Comparison of ENCODE assay signal across 8 cellular contexts in genomic region chr17:29722411-29723198, GRCh38.
DNase-seq lines count a peak whose midpoint lies in the region; ATAC-seq and TF ChIP-seq lines count a peak whose summit lies in the region.

No MANE protein-coding gene starts in this region.

- peaks cover 91% of the 10 kb centered on the region for H3K4me1 ChIP-seq in OCI-LY1 (ENCODE audit: insufficient read depth, low read length, severe bottlenecking)
- no peaks in the 10 kb centered on the region for H3K4me1 ChIP-seq in testis

- peak overlapping the region; percentile 63 for H3K9ac ChIP-seq in OCI-LY1 (ENCODE audit: low read length)

- intact Hi-C loops in testis (cut with DNase I; ENCODE audit: low total_unique reads), result no loop called here

- no peak overlapping the region for H2AFZ ChIP-seq in OCI-LY1 (ENCODE audit: low read length)

- H3K79me2 ChIP-seq in OCI-LY1 (ENCODE audit: insufficient read depth, low read length), result peaks cover 39% of the 10 kb centered on the region

- no peak for TF ChIP-seq POLR2A in testis (IDR thresholded peaks at IDR 0.05)

- ATAC-seq in HG02852 (IDR thresholded peaks at IDR 0.05; ENCODE audit: unreplicated experiment), result peak; percentile 62

- H3F3A ChIP-seq in OCI-LY1 (ENCODE audit: insufficient read depth, low read length), result peaks cover 17% of the 10 kb centered on the region

- H4K20me1 ChIP-seq in OCI-LY1 (ENCODE audit: insufficient read depth, low read length), result no peaks in the 10 kb centered on the region

- DNase-seq in stimulated activated CD4-positive, alpha-beta T cell treated with anti-CD3 and anti-CD28 coated beads, Interleukin-2, amount 100 ng/mL, for 4 hours (ENCODE audit: low read depth), result peak; percentile 21
- DNase-seq in stimulated activated CD4-positive, alpha-beta T cell treated with anti-CD3 and anti-CD28 coated beads, Interleukin-4, amount 100 ng/mL, for 1 hour, result no peak
- peak; percentile 46 for DNase-seq in astrocyte of the spinal cord (ENCODE audit: low read depth, low spot score)
- DNase-seq in left kidney (ENCODE audit: low read depth, low spot score), result peak; percentile 83
- DNase-seq in testis, result peak; percentile 52
- DNase-seq in NCI-H1048 (lab: John Stamatoyannopoulos, UW), result no peak

- H3K9me3 ChIP-seq in OCI-LY1 (ENCODE audit: low read length), result no peaks in the 10 kb centered on the region
- H3K9me3 ChIP-seq in testis, result no peaks in the 10 kb centered on the region

- H3K9me2 ChIP-seq in OCI-LY1 (ENCODE audit: low read depth, low read length), result no peaks in the 10 kb centered on the region

- H3K27me3 ChIP-seq in OCI-LY1 (ENCODE audit: insufficient read depth, low read length) (no peaks in the 10 kb centered on the region), testis (no peaks in the 10 kb centered on the region)

- H3K4me2 ChIP-seq in OCI-LY1 (ENCODE audit: low read length), result peak overlapping the region; percentile 81

- WGBS in testis, 2 donors, result 40 to 52% methylated on average over 9 of the region's 9 CpGs

- H3K36me3 ChIP-seq in OCI-LY1 (ENCODE audit: insufficient read depth, low read length) (peaks cover 16% of the 10 kb centered on the region), testis (ENCODE audit: low read depth, missing control alignments) (no peaks in the 10 kb centered on the region)

- peak overlapping the region; percentile 52 for H3K4me3 ChIP-seq in OCI-LY1 (ENCODE audit: low read depth, low read length, poor library complexity, severe bottlenecking)
- H3K4me3 ChIP-seq in astrocyte of the spinal cord (ENCODE audit: low read depth, low read length), result no peak overlapping the region
- H3K4me3 ChIP-seq in testis, result no peak overlapping the region

- no peak for TF ChIP-seq CTCF in OCI-LY1 (IDR thresholded peaks at IDR 0.05; ENCODE audit: low read length)
- TF ChIP-seq CTCF in astrocyte of the spinal cord (IDR thresholded peaks at IDR 0.05; ENCODE audit: low read depth, low read length), result no peak
- TF ChIP-seq CTCF in testis (IDR thresholded peaks at IDR 0.05), result no peak

- in situ Hi-C loops in astrocyte of the spinal cord (cut with HindIII; ENCODE audit: low sequenced_read_pairs), result no loop called here

- H3K27ac ChIP-seq in OCI-LY1 (ENCODE audit: low read depth, low read length, poor library complexity, severe bottlenecking) (peak overlapping the region; percentile 99), testis (peak overlapping the region; percentile 43 to 73)

Comparison
In these comparisons a context has a peak if more than half of its experiments do, and no peak if none do; other contexts are left out.
1. DNase-seq: peak in stimulated activated CD4-positive, alpha-beta T cell treated with anti-CD3 and anti-CD28 coated beads, Interleukin-2, amount 100 ng/mL, for 4 hours (single experiment), astrocyte of the spinal cord (single experiment), left kidney (single experiment) and testis (single experiment); none in stimulated activated CD4-positive, alpha-beta T cell treated with anti-CD3 and anti-CD28 coated beads, Interleukin-4, amount 100 ng/mL, for 1 hour (single experiment) and NCI-H1048 (single experiment).